ENCODE assay signal across 23 cellular contexts in the genomic region with DNA sequence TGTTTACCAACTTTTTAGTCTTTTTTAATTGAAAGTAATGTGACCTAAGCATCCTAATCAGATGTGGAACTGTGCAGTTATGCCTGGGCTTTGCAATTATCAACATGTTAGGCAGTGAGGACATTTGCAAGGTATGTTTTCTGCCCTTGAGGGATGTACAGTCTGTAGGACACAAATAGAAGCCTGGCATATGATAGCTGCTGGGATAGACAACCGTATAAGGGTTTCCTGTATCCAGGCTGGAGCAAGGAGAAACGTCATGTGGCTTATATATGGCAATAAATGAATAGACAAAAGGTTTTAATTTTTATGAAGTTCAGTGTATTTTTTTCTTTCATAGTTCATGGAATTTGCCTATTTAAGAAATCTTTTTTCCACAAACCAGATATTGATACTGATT. TPM values are rescaled to one million over a fixed set of nuclear protein-coding genes. Genes with fewer than 3 reads are reported as not detected.
DNase-seq lines count a peak whose midpoint lies in the region; ATAC-seq and TF ChIP-seq lines count a peak whose summit lies in the region.
"Had no signal": no experiment of that assay in that cellular context is flagged by ENCODE, and none has a peak within 500 bp of the region (broad histone marks: within the 10 kb centered on the region; RNA-seq: fewer than 3 reads in every experiment).

No MANE protein-coding gene starts in this region.

- H3K9me2 ChIP-seq in Loucy (replicated peaks; ENCODE audit: low read depth, low read length) = no peaks in the 10 kb centered on the region

- peak overlapping the region; percentile 18 for H3K4me2 ChIP-seq in Loucy (ENCODE audit: low read depth, low read length, poor library complexity, severe bottlenecking)

- H3K36me3 ChIP-seq in Loucy (ENCODE audit: insufficient read depth, low read length) = peaks cover 4% of the 10 kb centered on the region; the same call in 1 of the 2 replicates
- H3K36me3 ChIP-seq: Peyer's patch had no signal

- intact Hi-C loops in left cardiac atrium (cut with DNase I) = loop anchor here (10.0 kb wide), 2 partner anchors 58 to 258 kb away; no protein-coding TSS in a partner anchor

- H3K9me3 ChIP-seq in Loucy (ENCODE audit: insufficient read depth, low read depth, low read length) = no peaks in the 10 kb centered on the region
- H3K9me3 ChIP-seq: Peyer's patch had no signal

- TF ChIP-seq CTCF in Loucy (conservative IDR thresholded peaks at IDR 0.05; ENCODE audit: low read length) (no peak), endothelial cell (IDR thresholded peaks at IDR 0.05; ENCODE audit: unreplicated experiment) (no peak), neural crest cell (conservative IDR thresholded peaks at IDR 0.05) (no peak)

- H3K4me1 ChIP-seq in Loucy (ENCODE audit: insufficient read depth, low read length, poor library complexity, severe bottlenecking) = peaks cover 48% of the 10 kb centered on the region

- H3K79me2 ChIP-seq in Loucy (ENCODE audit: insufficient read depth, low read length) = peaks cover 67% of the 10 kb centered on the region

- peaks cover 11% of the 10 kb centered on the region for H3K36me3 Mint-ChIP-seq in endothelial cell (ENCODE audit: low read depth, unreplicated experiment)
- H3K36me3 Mint-ChIP-seq in neural crest cell (ENCODE audit: low read depth) = peaks cover 4% of the 10 kb centered on the region

- peaks cover 38% of the 10 kb centered on the region for H4K20me1 ChIP-seq in Loucy (ENCODE audit: insufficient read depth, low read length, poor library complexity, severe bottlenecking)

- DNase-seq in DMS53 (lab: John Stamatoyannopoulos, UW) (peak; percentile 22), DMS53 treated with DMSO at 0.1 percent for 48 hours (lab: John Stamatoyannopoulos, UW; ENCODE audit: unreplicated experiment) (no peak), endothelial cell (ENCODE audit: low spot score) (no peak), neural crest cell (ENCODE audit: low read depth, low spot score) (no peak), left cardiac atrium (no peak)
- DNase-seq: 8988T; AML-193; C1 segment of cervical spinal cord; Calu3; CD8-positive, alpha-beta memory T cell; DMS79; KBM-7; NCI-H1092 treated with DMSO at 0.1 percent for 48 hours; NCI-H146; NCI-H2029 treated with DMSO at 0.1 percent for 48 hours; NCI-H446 treated with DMSO at 0.1 percent for 48 hours; NCI-H526 treated with DMSO at 0.1 percent for 48 hours; NK-92 treated with Interleukin-12 subunit alpha and Interleukin-12 subunit beta, amount 100 ng/mL, for 24 hours; Peyer's patch; T-cell had no signal

- H3K27ac Mint-ChIP-seq in endothelial cell (ENCODE audit: unreplicated experiment) (no peak overlapping the region), neural crest cell (ENCODE audit: unreplicated experiment) (no peak overlapping the region)

- H3K9me3 Mint-ChIP-seq in endothelial cell (ENCODE audit: unreplicated experiment) = no peaks in the 10 kb centered on the region
- H3K9me3 Mint-ChIP-seq in neural crest cell = no peaks in the 10 kb centered on the region
- H3K9me3 Mint-ChIP-seq: CD8-positive, alpha-beta memory T cell; T-cell had no signal

- H3K27me3 ChIP-seq in Loucy (ENCODE audit: insufficient read depth, low read length, poor library complexity, severe bottlenecking) = no peaks in the 10 kb centered on the region
- H3K27me3 ChIP-seq: Peyer's patch had no signal

- H3K4me1 Mint-ChIP-seq in endothelial cell (ENCODE audit: unreplicated experiment) (peaks cover 40% of the 10 kb centered on the region), neural crest cell (peaks cover 58% of the 10 kb centered on the region)

- H3K27me3 Mint-ChIP-seq in endothelial cell (ENCODE audit: unreplicated experiment) (peaks cover 6% of the 10 kb centered on the region), neural crest cell (ENCODE audit: low read depth) (no peaks in the 10 kb centered on the region)
- H3K27me3 Mint-ChIP-seq: T-cell had no signal

- H3K4me3 ChIP-seq in Loucy (ENCODE audit: low read length, poor library complexity, severe bottlenecking) = no peak overlapping the region
- H3K4me3 ChIP-seq: Peyer's patch had no signal

- H3K9ac ChIP-seq in Loucy (ENCODE audit: low read depth, low read length, poor library complexity, severe bottlenecking) = no peak overlapping the region

- H2AFZ ChIP-seq in Loucy (ENCODE audit: low read length) = no peak overlapping the region

- ATAC-seq in HG02870 (IDR thresholded peaks at IDR 0.05; ENCODE audit: unreplicated experiment) (no peak), left cardiac atrium (no peak)
- ATAC-seq: HepG2, T-cell had no signal

- peak overlapping the region; percentile 63 for H3K4me3 Mint-ChIP-seq in endothelial cell (ENCODE audit: unreplicated experiment)
- peak overlapping the region; percentile 76 for H3K4me3 Mint-ChIP-seq in neural crest cell

- no peaks in the 10 kb centered on the region; the same call in 1 of the 2 replicates for H3F3A ChIP-seq in Loucy (ENCODE audit: low read depth)

RNA-seq across cellular contexts. Expression of a gene that starts 2.0 kb away (rescaled TPM):
- total RNA-seq in endothelial cell (ENCODE audit: unreplicated experiment) (51.6 TPM), neural crest cell (33.6 and 37.1 TPM in 2 replicates), left cardiac atrium (10 to 100 TPM; 34.1 to 38.5 TPM)

RNA-seq across cellular contexts. Expression of a gene that starts 2.8 kb away (rescaled TPM):
- total RNA-seq in endothelial cell (ENCODE audit: unreplicated experiment) = 58.1 TPM
- 119 and 127 TPM in 2 replicates for total RNA-seq in neural crest cell
- total RNA-seq in left cardiac atrium = 1 to 10 TPM; 6.0 to 8.9 TPM

RNA-seq across cellular contexts. Expression of a gene that starts 46.5 kb away (rescaled TPM):
- 346 TPM for total RNA-seq in endothelial cell (ENCODE audit: unreplicated experiment)
- total RNA-seq in neural crest cell = 0.75 and 1.1 TPM in 2 replicates
- total RNA-seq in left cardiac atrium = 1 to 10 TPM; 6.4 to 7.2 TPM

Comparison
In these comparisons a context has a peak if more than half of its experiments do, and no peak if none do; other contexts are left out.
1. RNA of a gene that starts 46.5 kb away (total RNA-seq): 346 TPM in endothelial cell (single experiment); 6.4 to 7.2 TPM in left cardiac atrium and 0.75 to 1.1 TPM in neural crest cell; every median in the first group is over 10 times any median in the second.